Comparison of ENCODE assay signal across 19 cellular contexts in genomic region chr3:9390265-9390888, GRCh38. TPM values are rescaled to one million over a fixed set of nuclear protein-coding genes. Genes with fewer than 3 reads are reported as not detected.
DNase-seq lines count a peak whose midpoint lies in the region; ATAC-seq, FAIRE-seq and TF ChIP-seq lines count a peak whose summit lies in the region.
"Had no signal": no experiment of that assay in that cellular context is flagged by ENCODE, and none has a peak within 500 bp of the region (broad histone marks: within the 10 kb centered on the region; RNA-seq: fewer than 3 reads in every experiment).

No MANE protein-coding gene starts in this region.

- CTCF ChIA-PET in A549 (lab: Yijun Ruan, JAX), result no interaction called here

- no peaks in the 10 kb centered on the region for H3K9me3 Mint-ChIP-seq in CD14-positive monocyte
- H3K9me3 Mint-ChIP-seq: T-helper 2 cell treated with Interferon-gamma antibody and Interleukin-4, amounts not matched to agents 5 μg/mL and 100 μg/mL, for 36 hours had no signal

- no peak for FAIRE-seq in A549 (lab: Jason Lieb, UNC)

- peaks cover 75 to 81% of the 10 kb centered on the region in 2 donors for H3K36me3 Mint-ChIP-seq in CD14-positive monocyte

- DNase-seq in A549 (ENCODE audit: low read depth in 1 of 2, low spot score in 1 of 2), result no peak
- DNase-seq in CD14-positive monocyte (ENCODE audit: low spot score), result no peak
- peak; percentile 53 for DNase-seq in NB4 (ENCODE audit: low read depth)
- no peak for DNase-seq in epithelial cell of prostate (ENCODE audit: low read depth, low spot score)
- no peak for DNase-seq in vagina (ENCODE audit: extremely low spot score in 2 of 2)
- no peak for DNase-seq in body of pancreas
- no peak for DNase-seq in GM13976 (ENCODE audit: low spot score)
- DNase-seq: activated naive CD4-positive, alpha-beta T cell treated with Interleukin-2 at 50 U/mL for 16 hours; DMS79; effector memory CD4-positive, alpha-beta T cell; islet precursor cell; mucosa of descending colon; NCI-H2081 treated with DMSO at 0.1 percent for 48 hours; NCI-H446 treated with DMSO at 0.1 percent for 48 hours; psoas muscle; WERI-Rb-1 had no signal

- POLR2A ChIA-PET in A549 (lab: Yijun Ruan, JAX), result no interaction called here

- TF ChIP-seq POLR2A in A549 (IDR thresholded peaks at IDR 0.05; ENCODE audit: low read length), result no peak
- no peak for TF ChIP-seq POLR2A in NB4 (IDR thresholded peaks at IDR 0.05; ENCODE audit: extremely low read depth, insufficient read length)
- TF ChIP-seq POLR2A in vagina (IDR thresholded peaks at IDR 0.05), result no peak
- no peak for TF ChIP-seq POLR2A in body of pancreas (IDR thresholded peaks at IDR 0.05)

- no peak for TF ChIP-seq CTCF in A549 (IDR thresholded peaks at IDR 0.05)
- no peak for TF ChIP-seq CTCF in CD14-positive monocyte (IDR thresholded peaks at IDR 0.05)
- TF ChIP-seq CTCF in NB4 (IDR thresholded peaks at IDR 0.05; ENCODE audit: low read depth, low read length), result no peak
- no peak for TF ChIP-seq CTCF in vagina (IDR thresholded peaks at IDR 0.05)
- TF ChIP-seq CTCF in body of pancreas (IDR thresholded peaks at IDR 0.05), result no peak
- TF ChIP-seq CTCF in GM13976 (IDR thresholded peaks at IDR 0.05; ENCODE audit: borderline replicate concordance, control extremely low read depth, extremely low read depth, insufficient read depth, missing control alignments), result no peak

- no peak overlapping the region for H3K4me2 ChIP-seq in A549

- TF ChIP-seq EP300 in A549 (IDR thresholded peaks at IDR 0.05), result no peak

- H3K4me1 Mint-ChIP-seq in CD14-positive monocyte, result peaks cover 37% of the 10 kb centered on the region

- H3K27me3 Mint-ChIP-seq in CD14-positive monocyte (ENCODE audit: low read depth in 3 of 3), result no peaks in the 10 kb centered on the region

- H3K9me3 ChIP-seq in A549 (no peaks in the 10 kb centered on the region), vagina (no peaks in the 10 kb centered on the region), body of pancreas (no peaks in the 10 kb centered on the region)
- H3K9me3 ChIP-seq: mucosa of descending colon, psoas muscle, suprapubic skin had no signal

- H3K4me3 Mint-ChIP-seq in CD14-positive monocyte, result no peak overlapping the region
- H3K4me3 Mint-ChIP-seq: T-helper 2 cell treated with Interferon-gamma antibody and Interleukin-4, amounts not matched to agents 5 μg/mL and 100 μg/mL, for 36 hours had no signal

- H3K27ac ChIP-seq in A549 (no peak overlapping the region), epithelial cell of prostate (peak overlapping the region; percentile 96), vagina (no peak overlapping the region), body of pancreas (no peak overlapping the region)
- H3K27ac ChIP-seq: psoas muscle, suprapubic skin, WERI-Rb-1 had no signal

- ATAC-seq in A549, result no peak
- no peak for ATAC-seq in body of pancreas
- ATAC-seq: mucosa of descending colon, Panc1, psoas muscle had no signal

- WGBS in A549 (ENCODE audit: missing lambda C conversion rate), result 90% methylated on average over 5 of the region's 5 CpGs
- WGBS in body of pancreas, 2 donors, result 87 to 88% methylated on average over 5 of the region's 5 CpGs

- H3K36me3 ChIP-seq in vagina (peaks cover 3 to 53% of the 10 kb centered on the region in 2 donors), body of pancreas (replicated peaks in 1 of 2; ENCODE audit: insufficient read depth in 1 of 2, low read depth in 2 of 2) (peaks cover 0 to 22% of the 10 kb centered on the region in 2 donors)

- intact Hi-C loops in CD14-positive monocyte (cut with micrococcal nuclease), result no loop called here
- intact Hi-C loops in vagina (cut with DNase I), result no loop called here
- intact Hi-C loops in body of pancreas (cut with DNase I), result no loop called here

- H3K4me1 ChIP-seq in A549, result peaks cover 61% of the 10 kb centered on the region
- peaks cover 39% of the 10 kb centered on the region for H3K4me1 ChIP-seq in vagina
- H3K4me1 ChIP-seq in body of pancreas, result peaks cover 51% of the 10 kb centered on the region

- H3K27me3 ChIP-seq in vagina, result no peaks in the 10 kb centered on the region
- H3K27me3 ChIP-seq in body of pancreas, result no peaks in the 10 kb centered on the region
- H3K27me3 ChIP-seq: suprapubic skin had no signal

- H3K4me3 ChIP-seq in A549 (no peak overlapping the region), NB4 (ENCODE audit: low read depth, low read length) (no peak overlapping the region), vagina (no peak overlapping the region), body of pancreas (no peak overlapping the region)
- H3K4me3 ChIP-seq: mucosa of descending colon, psoas muscle, suprapubic skin had no signal

- no peak for TF ChIP-seq RAD21 in A549 (conservative IDR thresholded peaks at IDR 0.05 in 1 of 2, IDR thresholded peaks at IDR 0.05 in 1 of 2)

- H3K27ac Mint-ChIP-seq in CD14-positive monocyte, result peak overlapping the region; percentile 74 to 90 (median 87)
- H3K27ac Mint-ChIP-seq: T-helper 2 cell treated with Interferon-gamma antibody and Interleukin-4, amounts not matched to agents 5 μg/mL and 100 μg/mL, for 36 hours had no signal

- in situ Hi-C loops in GM13976 (cut with MboI; ENCODE audit: low sequenced_read_pairs, unreplicated experiment), result no loop called here

TF ChIP-seq in A549, 52 proteins besides CTCF, POLR2A, EP300 and RAD21:
- TF ChIP-seq RCOR1 (IDR thresholded peaks at IDR 0.05; ENCODE audit: low read depth, low read length), result no peak
- TF ChIP-seq JUN (IDR thresholded peaks at IDR 0.05), result 0 out of 5 replicates have a peak, but pooled peaks of 1 of the 2 experiments have one; percentile 19
- TF ChIP-seq CEBPB (IDR thresholded peaks at IDR 0.05), result peak; percentile 5 to 72; a peak in 2 of 4 replicates

RNA-seq across cellular contexts. Expression of gene SETD5, which starts 7.0 kb away (rescaled TPM):
- polyA plus RNA-seq in A549 (2011; rRNA removed) (92.3 and 116 TPM in 2 replicates), A549 (2017; fragmentation: RNase III; extraction: RNeasy Plus Mini Kit Qiagen cat#74134 plus additional on column Dnase treatment) (41.7 to 46.1 TPM (median 44.2 TPM) in 3 replicates), CD14-positive monocyte (10 to 100 TPM in 1 of 2 donors, 1 to 10 TPM in 1; 4.1 to 13.7 TPM)
- polyA plus RNA-seq in A549 (2012; cell fraction: cytosol; rRNA removed), result 27.4 and 36.6 TPM in 2 replicates
- 70.5 and 82.3 TPM in 2 replicates for polyA plus RNA-seq in A549 (2012; cell fraction: nucleus; rRNA removed)
- polyA minus RNA-seq in A549 (2011; rRNA and poly(A)+ RNA removed), result 151 and 153 TPM in 2 replicates
- total RNA-seq in vagina (110 TPM), body of pancreas (100 to 1,000 TPM in 1 of 2 donors, 10 to 100 TPM in 1; 64.3 to 102 TPM)

RNA-seq across cellular contexts. Expression of gene THUMPD3, which starts 27.5 kb away (rescaled TPM):
- 86.0 and 93.2 TPM in 2 replicates for polyA plus RNA-seq in A549 (2011; rRNA removed)
- 30.2 and 32.0 TPM in 2 replicates for polyA plus RNA-seq in A549 (2012; cell fraction: cytosol; rRNA removed)
- polyA plus RNA-seq in A549 (2012; cell fraction: nucleus; rRNA removed), result 15.7 and 22.5 TPM in 2 replicates
- 53.9 to 64.4 TPM (median 60.7 TPM) in 3 replicates for polyA plus RNA-seq in A549 (2017; fragmentation: RNase III; extraction: RNeasy Plus Mini Kit Qiagen cat#74134 plus additional on column Dnase treatment)
- 50.7 and 51.4 TPM in 2 replicates for polyA minus RNA-seq in A549 (2011; rRNA and poly(A)+ RNA removed)
- polyA plus RNA-seq in CD14-positive monocyte, result 10 to 100 TPM; 11.5 to 13.1 TPM
- total RNA-seq in vagina, result 25.5 TPM
- 10 to 100 TPM; 16.1 to 27.0 TPM for total RNA-seq in body of pancreas
